ENCODE assay signal across 21 cellular contexts in the genomic region with DNA sequence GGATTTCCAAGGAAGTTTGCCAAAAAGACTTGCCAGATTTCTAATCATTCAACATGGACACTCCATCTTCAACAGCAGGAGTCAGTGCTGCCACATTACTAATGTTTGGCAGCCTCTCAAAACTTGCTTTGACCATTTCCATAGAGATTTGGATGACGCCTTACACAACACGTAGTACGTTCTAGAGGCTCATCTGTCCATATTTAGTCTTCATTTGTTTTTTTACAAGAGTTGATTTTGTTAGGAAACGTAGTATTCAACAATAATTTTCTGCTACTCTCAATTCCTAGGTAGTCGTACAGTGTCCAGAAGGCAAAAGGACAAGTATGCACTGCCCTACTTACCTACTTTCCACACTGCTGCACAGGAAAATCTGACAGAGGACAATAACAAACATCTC.
"Had no signal": no experiment of that assay in that cellular context is flagged by ENCODE, and none has a peak within 500 bp of the region (broad histone marks: within the 10 kb centered on the region; RNA-seq: fewer than 3 reads in every experiment).

No MANE protein-coding gene starts in this region.

- DNase-seq: hippocampal formation; kidney glomerular epithelial cell; left cardiac atrium; left lung; mesendoderm; naive B cell; natural killer cell; nephron progenitor cell; occipital lobe; psoas muscle; stimulated activated CD4-positive, alpha-beta T cell treated with anti-CD3 and anti-CD28 coated beads, Interleukin-12 subunit alpha, Interleukin-12 subunit beta, amount 100 ng/mL, for 4 hours; stimulated activated CD4-positive, alpha-beta T cell treated with anti-CD3 and anti-CD28 coated beads, Interleukin-15, amount 100 ng/mL, for 24 hours; stimulated activated CD4-positive, alpha-beta T cell treated with anti-CD3 and anti-CD28 coated beads, Interleukin-2, amount 100 ng/mL, for 24 hours; stimulated activated CD4-positive, alpha-beta T cell treated with anti-CD3 and anti-CD28 coated beads, Interleukin-4, amount 100 ng/mL, for 1 hour; stimulated activated naive B cell treated with anti-CD40 and anti-IgM and Interleukin-4, amounts not matched to agents 10 μg/mL and 1 μg/mL and 100 μg/mL, for 72 hours; stimulated activated naive CD8-positive, alpha-beta T cell treated with anti-CD3 and anti-CD28 coated beads, Interleukin-15, Interleukin-2, amounts not matched to agents 100 U/mL and 50 U/mL, for 24 hours; stomach; tibial artery; trophoblast cell; upper lobe of right lung had no signal

- ATAC-seq: left cardiac atrium; left lung; natural killer cell; psoas muscle; sciatic nerve; stimulated activated naive B cell treated with anti-CD40 and anti-IgM and Interleukin-4, amounts not matched to agents 10 μg/mL and 1 μg/mL and 100 μg/mL, for 72 hours; stimulated activated naive CD8-positive, alpha-beta T cell treated with anti-CD3 and anti-CD28 coated beads, Interleukin-15, Interleukin-2, amounts not matched to agents 100 U/mL and 50 U/mL, for 24 hours; upper lobe of right lung had no signal
